ENCODE assay signal across 9 cellular contexts in genomic region chr1:229627003-229627402, GRCh38. TPM values are rescaled to one million over a fixed set of nuclear protein-coding genes. Genes with fewer than 3 reads are reported as not detected.
DNase-seq lines count a peak whose midpoint lies in the region; ATAC-seq and TF ChIP-seq lines count a peak whose summit lies in the region.
"Had no signal": no experiment of that assay in that cellular context is flagged by ENCODE, and none has a peak within 500 bp of the region (broad histone marks: within the 10 kb centered on the region; RNA-seq: fewer than 3 reads in every experiment).

No MANE protein-coding gene starts in this region.

- no peak overlapping the region for H3K14ac ChIP-seq in mesenchymal stem cell (ENCODE audit: low read length in 2 of 2)

- WGBS in mesenchymal stem cell, result 0% methylated on average over 3 of the region's 4 CpGs

- H2AK5ac ChIP-seq in mesenchymal stem cell (ENCODE audit: low read length, severe bottlenecking), result no peak overlapping the region

- H3K9ac ChIP-seq in HCT116 (ENCODE audit: low read length), result peak overlapping the region; percentile 88
- peak overlapping the region; percentile 85 for H3K9ac ChIP-seq in mesenchymal stem cell (ENCODE audit: low read length)

- H3K23ac ChIP-seq in mesenchymal stem cell (ENCODE audit: low read length in 2 of 2), result no peak overlapping the region

- no peak for ATAC-seq in HCT116
- ATAC-seq in HG02938 (IDR thresholded peaks at IDR 0.05; ENCODE audit: unreplicated experiment), result no peak
- ATAC-seq in GM21529 (IDR thresholded peaks at IDR 0.05; ENCODE audit: unreplicated experiment), result no peak

- in situ Hi-C loops in astrocyte of the spinal cord (cut with HindIII; ENCODE audit: low sequenced_read_pairs), result no loop called here

- H3K27ac ChIP-seq in 22Rv1 (peak overlapping the region; percentile 86), HCT116 (ENCODE audit: low read depth, low read length) (peak overlapping the region; percentile 55; the same call in 1 of the 2 replicates), mesenchymal stem cell (ENCODE audit: low read length, poor library complexity, severe bottlenecking) (no peak overlapping the region)

- intact Hi-C loops in HCT116 (cut with micrococcal nuclease), result loop anchor here (10.0 kb wide), 1 partner anchor 372 kb away; no protein-coding TSS in a partner anchor

- H3K79me2 ChIP-seq in HCT116 (ENCODE audit: insufficient read depth, low read length), result peaks cover 93% of the 10 kb centered on the region

- no peak overlapping the region for H2AFZ ChIP-seq in HCT116 (ENCODE audit: low read depth, low read length, poor library complexity, severe bottlenecking)
- no peak overlapping the region for H2AFZ ChIP-seq in mesenchymal stem cell (ENCODE audit: low read depth, low read length)

- H4K20me1 ChIP-seq in HCT116 (ENCODE audit: insufficient read depth), result no peaks in the 10 kb centered on the region; the same call in 1 of the 2 replicates

- no peak overlapping the region for H2BK15ac ChIP-seq in mesenchymal stem cell (ENCODE audit: low read depth, poor library complexity, severe bottlenecking)

- H3K9me3 ChIP-seq in HCT116 (ENCODE audit: control insufficient read depth in 1 of 2, insufficient read depth in 1 of 2, low read depth in 1 of 2, low read length in 2 of 2) (no peaks in the 10 kb centered on the region), mesenchymal stem cell (ENCODE audit: control insufficient read depth, low read length) (no peaks in the 10 kb centered on the region)

- TSS peak; percentile 53 for BruUV-seq in HCT116 (replicated peaks; lab: Mats Ljungman, UMichigan)

- POLR2A ChIA-PET in HCT116 (lab: Charles Lee), result no interaction called here

- H3K36me3 ChIP-seq in HCT116 (ENCODE audit: control insufficient read depth in 1 of 2, insufficient read depth in 2 of 2, low read length in 2 of 2), result peaks cover under 1 to 7% of the 10 kb centered on the region in 2 experiments; a peak in 1 of 4 replicates
- peaks cover 0 to 5% of the 10 kb centered on the region in 2 experiments for H3K36me3 ChIP-seq in mesenchymal stem cell (ENCODE audit: control insufficient read depth in 1 of 2, insufficient read depth in 2 of 2, low read depth in 1 of 2, low read length in 2 of 2)

- RAD21 ChIA-PET in HCT116 (lab: Charles Lee; ENCODE audit: low non-redundant PET in 1 of 2, low total read pairs in 2 of 2, uncharacterized antibody in 2 of 2, unreplicated experiment in 2 of 2), result no interaction called here

- H3K4me2 ChIP-seq in HCT116 (ENCODE audit: low read length) (peak overlapping the region; percentile 81), mesenchymal stem cell (ENCODE audit: low read length, poor library complexity, severe bottlenecking) (peak overlapping the region; percentile 93)

- H4K8ac ChIP-seq in mesenchymal stem cell (ENCODE audit: low read length), result no peak overlapping the region

- H2BK120ac ChIP-seq in mesenchymal stem cell (ENCODE audit: low read depth, low read length), result no peak overlapping the region

- no peak for TF ChIP-seq RAD21 in HCT116 (IDR thresholded peaks at IDR 0.05; ENCODE audit: low read depth)

- peaks cover 13% of the 10 kb centered on the region for H3K79me1 ChIP-seq in mesenchymal stem cell (replicated peaks; ENCODE audit: low read length, poor library complexity, severe bottlenecking)

- no peak overlapping the region for H2BK5ac ChIP-seq in mesenchymal stem cell (ENCODE audit: low read depth, low read length, poor library complexity, severe bottlenecking)

- no peak for TF ChIP-seq CTCF in 22Rv1 (IDR thresholded peaks at IDR 0.05)
- no peak for TF ChIP-seq CTCF in HCT116 (IDR thresholded peaks at IDR 0.05 in 2 of 3, conservative IDR thresholded peaks at IDR 0.05 in 1 of 3; ENCODE audit: borderline replicate concordance in 1 of 3, insufficient read depth in 1 of 3, low read depth in 2 of 3, low read length in 2 of 3)
- no peak for TF ChIP-seq CTCF in astrocyte of the spinal cord (IDR thresholded peaks at IDR 0.05; ENCODE audit: low read depth, low read length)

- no peak overlapping the region for H3K4ac ChIP-seq in mesenchymal stem cell (ENCODE audit: low read depth in 1 of 2, low read length in 2 of 2)

- H4K91ac ChIP-seq in mesenchymal stem cell (ENCODE audit: low read length), result no peak overlapping the region

- DNase-seq in HCT116 (ENCODE audit: low read depth, low spot score) (no peak), astrocyte of the spinal cord (ENCODE audit: low read depth, low spot score) (no peak), mesenchymal stem cell (no peak), GM19238 (ENCODE audit: insufficient read length, low spot score) (no peak), ecto neural progenitor cell (ENCODE audit: low spot score) (no peak)
- DNase-seq: NCI-H1048 had no signal

- H3K4me3 ChIP-seq in HCT116 (replicated peaks in 1 of 2; ENCODE audit: low read depth in 1 of 2, low read length in 2 of 2) (peak overlapping the region; percentile 91 to 97), astrocyte of the spinal cord (ENCODE audit: low read depth, low read length) (peak overlapping the region; percentile 97), mesenchymal stem cell (ENCODE audit: insufficient read depth in 1 of 2, low read depth in 1 of 2, low read length in 2 of 2) (peak overlapping the region in 1 of 2 experiments; percentile 91)

- H2BK12ac ChIP-seq in mesenchymal stem cell (ENCODE audit: low read length in 2 of 2), result no peak overlapping the region

- no peaks in the 10 kb centered on the region for H3K9me2 ChIP-seq in HCT116 (ENCODE audit: insufficient read depth)

- CTCF ChIA-PET in HCT116 (lab: Charles Lee), result interaction anchor here (3.5 kb wide), 1 partner anchor 68 kb away, joined by 19 read pairs; the partner anchor contains the start of gene ABCB10

- TF ChIP-seq POLR2A in HCT116 (IDR thresholded peaks at IDR 0.05; ENCODE audit: borderline replicate concordance, extremely low read depth, insufficient read depth, insufficient read length), result no peak

- H3K4me1 ChIP-seq in HCT116 (ENCODE audit: control insufficient read depth in 1 of 2, insufficient read depth in 2 of 2, low read length in 2 of 2) (peaks cover 11 to 18% of the 10 kb centered on the region in 2 experiments; a peak in 3 of 4 replicates), mesenchymal stem cell (ENCODE audit: control insufficient read depth, insufficient read depth, low read depth, low read length) (peaks cover 4% of the 10 kb centered on the region)

- no peaks in the 10 kb centered on the region for H3K27me3 ChIP-seq in HCT116 (ENCODE audit: insufficient read depth, low read length)
- no peaks in the 10 kb centered on the region for H3K27me3 ChIP-seq in mesenchymal stem cell (ENCODE audit: control insufficient read depth in 1 of 2, insufficient read depth in 1 of 2, low read length in 2 of 2)

- H3K18ac ChIP-seq in mesenchymal stem cell (ENCODE audit: low read depth in 1 of 2, low read length in 2 of 2), result no peak overlapping the region

TF ChIP-seq in HCT116, 20 proteins besides CTCF, POLR2A, EP300 and RAD21:
- no peak for TF ChIP-seq ELF1 (IDR thresholded peaks at IDR 0.05; ENCODE audit: borderline replicate concordance, low read depth)
- TF ChIP-seq POLR2AphosphoS5 (IDR thresholded peaks at IDR 0.05; ENCODE audit: low read depth, low read length), result no peak
- no peak for TF ChIP-seq ZNF274 (IDR thresholded peaks at IDR 0.05; ENCODE audit: low read depth, low read length)
- TF ChIP-seq YY1 (IDR thresholded peaks at IDR 0.05; ENCODE audit: extremely low read depth, insufficient replicate concordance, low read depth, low read length), result no peak
- TF ChIP-seq EGR1 (IDR thresholded peaks at IDR 0.05; ENCODE audit: low read depth), result no peak
- TF ChIP-seq SRF (IDR thresholded peaks at IDR 0.05; ENCODE audit: low read depth), result no peak
- no peak for TF ChIP-seq ZFX (IDR thresholded peaks at IDR 0.05)
- TF ChIP-seq SIN3A (IDR thresholded peaks at IDR 0.05; ENCODE audit: low read depth), result no peak
- TF ChIP-seq ATF3 (IDR thresholded peaks at IDR 0.05), result no peak

RNA-seq across cellular contexts. Expression of gene URB2, which starts 1.0 kb away (rescaled TPM):
- total RNA-seq in HCT116 (2021; ENCODE audit: unreplicated experiment), result 20.4 TPM
- 5.8 TPM in 2 replicates for polyA plus RNA-seq in HCT116 (2012)
- 2.5 TPM for polyA plus RNA-seq in mesenchymal stem cell (2013, experiment 1 of 2)
- 2.6 TPM for polyA plus RNA-seq in mesenchymal stem cell (2013, experiment 2 of 2)

RNA-seq across cellular contexts. Expression of gene TAF5L, which starts 1.1 kb away (rescaled TPM):
- 22.4 TPM for total RNA-seq in HCT116 (2021; ENCODE audit: unreplicated experiment)
- polyA plus RNA-seq in HCT116 (2012), result 15.4 and 16.4 TPM in 2 replicates
- polyA plus RNA-seq in mesenchymal stem cell (2013, experiment 1 of 2), result 16.7 TPM
- polyA plus RNA-seq in mesenchymal stem cell (2013, experiment 2 of 2), result 17.5 TPM
